Comparison of ENCODE assay signal across 10 cellular contexts in the genomic region with DNA sequence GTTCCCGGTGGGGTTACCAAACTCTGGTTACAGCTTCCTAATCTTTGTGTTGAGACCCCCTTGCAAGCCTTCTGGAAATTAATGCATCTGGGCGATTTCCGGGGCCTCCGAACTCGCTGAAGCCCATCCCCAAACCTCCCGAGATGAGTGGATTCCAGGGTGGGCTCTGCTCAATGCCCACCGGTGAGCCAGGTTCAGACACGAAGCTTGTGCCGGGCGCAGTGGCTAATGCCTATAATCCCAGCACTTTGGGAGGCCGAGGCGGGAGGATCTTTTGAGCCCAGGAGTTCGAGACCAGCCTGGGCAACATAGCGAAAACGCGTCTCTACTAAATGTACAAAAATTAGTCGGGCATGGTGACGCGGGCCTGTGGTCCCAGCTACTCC. TPM values are rescaled to one million over a fixed set of nuclear protein-coding genes. Genes with fewer than 3 reads are reported as not detected.
DNase-seq lines count a peak whose midpoint lies in the region; ATAC-seq, FAIRE-seq and TF ChIP-seq lines count a peak whose summit lies in the region.
"Had no signal": no experiment of that assay in that cellular context is flagged by ENCODE, and none has a peak within 500 bp of the region (broad histone marks: within the 10 kb centered on the region; RNA-seq: fewer than 3 reads in every experiment).

No MANE protein-coding gene starts in this region.

- DNase-seq in AG09309 (ENCODE audit: low read depth) (no peak), Karpas-422 (no peak), endothelial cell of umbilical vein (ENCODE audit: low read depth, low spot score) (no peak), neural progenitor cell (ENCODE audit: low spot score) (no peak), NCI-H446 (lab: John Stamatoyannopoulos, UW) (no peak), D721Med (ENCODE audit: insufficient read length, low spot score) (no peak)
- no peak for DNase-seq in stimulated activated CD4-positive, alpha-beta T cell treated with anti-CD3 and anti-CD28 coated beads, Interleukin-4, amount 100 ng/mL, for 4 hours

- peaks cover 3% of the 10 kb centered on the region for H3K4me1 Mint-ChIP-seq in neural progenitor cell

- H3K9me1 ChIP-seq in endothelial cell of umbilical vein (replicated peaks; ENCODE audit: control insufficient read depth, extremely low read depth, insufficient read depth, low read length), result no peaks in the 10 kb centered on the region

- no peaks in the 10 kb centered on the region for H3K79me2 ChIP-seq in Karpas-422 (ENCODE audit: low read length)
- no peaks in the 10 kb centered on the region for H3K79me2 ChIP-seq in endothelial cell of umbilical vein (ENCODE audit: control insufficient read depth, insufficient read depth, low read length)
- no peaks in the 10 kb centered on the region for H3K79me2 ChIP-seq in neural progenitor cell (ENCODE audit: low read depth)

- dilution Hi-C loops in endothelial cell of umbilical vein (cut with MboI; ENCODE audit: extremely low pct_ligation_motif_present, low sequenced_read_pairs), result no loop called here

- no peaks in the 10 kb centered on the region for H3K27me3 ChIP-seq in Karpas-422 (ENCODE audit: low read length)
- no peaks in the 10 kb centered on the region for H3K27me3 ChIP-seq in endothelial cell of umbilical vein (ENCODE audit: control insufficient read depth in 2 of 2, insufficient read depth in 2 of 2, low read length in 2 of 2)
- H3K27me3 ChIP-seq in neural progenitor cell, result peaks cover 10% of the 10 kb centered on the region

- no peaks in the 10 kb centered on the region for H3K36me3 Mint-ChIP-seq in neural progenitor cell

- POLR2A ChIA-PET in endothelial cell of umbilical vein (lab: Charles Lee), result no interaction called here

- H3F3A ChIP-seq in neural progenitor cell (ENCODE audit: low read depth), result peaks cover 14% of the 10 kb centered on the region

- H3K27ac Mint-ChIP-seq in neural progenitor cell, result no peak overlapping the region

- no peaks in the 10 kb centered on the region for H3K9me2 ChIP-seq in Karpas-422 (replicated peaks; ENCODE audit: insufficient read depth, low read length)

- no peak for ATAC-seq in GM21381 (IDR thresholded peaks at IDR 0.05; ENCODE audit: unreplicated experiment)

- peaks cover 2% of the 10 kb centered on the region for H3K9me3 Mint-ChIP-seq in neural progenitor cell

- BruUV-seq in endothelial cell of umbilical vein (replicated peaks; lab: Mats Ljungman, UMichigan), result no TSS peak

- no peak for TF ChIP-seq CTCF in AG09309 (IDR thresholded peaks at IDR 0.05; ENCODE audit: control insufficient read depth, insufficient read depth, low read depth, low read length, missing control alignments)
- no peak for TF ChIP-seq CTCF in endothelial cell of umbilical vein (IDR thresholded peaks at IDR 0.05; ENCODE audit: extremely low read depth in 1 of 2, insufficient read depth in 1 of 2, low read depth in 1 of 2, low read length in 2 of 2)
- TF ChIP-seq CTCF in neural progenitor cell (IDR thresholded peaks at IDR 0.05), result no peak
- no peak for TF ChIP-seq CTCF in D721Med (IDR thresholded peaks at IDR 0.05; ENCODE audit: insufficient read depth, missing control alignments)

- no peak for FAIRE-seq in endothelial cell of umbilical vein (lab: Jason Lieb, UNC)
- FAIRE-seq in D721Med (lab: Jason Lieb, UNC), result no peak
- FAIRE-seq: G401.6 had no signal

- CTCF ChIA-PET in endothelial cell of umbilical vein (lab: Charles Lee), result interaction anchor here (0.6 to 1.8 kb wide), 4 partner anchors 16 to 416 kb away, joined by 3 to 8 read pairs (median 4); no protein-coding TSS in a partner anchor

- H3K9ac ChIP-seq in Karpas-422 (ENCODE audit: low read length) (peak overlapping the region; percentile 28; the same call in 1 of the 2 replicates), endothelial cell of umbilical vein (replicated peaks; ENCODE audit: extremely low read depth, insufficient read depth, low read length) (no peak overlapping the region), neural progenitor cell (no peak overlapping the region)

- intact Hi-C loops in endothelial cell of umbilical vein (cut with micrococcal nuclease), result no loop called here

- H3K4me1 ChIP-seq in Karpas-422 (ENCODE audit: low read length) (peaks cover 20% of the 10 kb centered on the region), endothelial cell of umbilical vein (ENCODE audit: control insufficient read depth, extremely low read depth, insufficient read depth, low read length) (peaks cover 6% of the 10 kb centered on the region), neural progenitor cell (peaks cover 12% of the 10 kb centered on the region)

- H3K9me3 ChIP-seq in Karpas-422 (ENCODE audit: low read length) (no peaks in the 10 kb centered on the region), endothelial cell of umbilical vein (replicated peaks; ENCODE audit: control insufficient read depth, insufficient read depth, low read length) (no peaks in the 10 kb centered on the region), neural progenitor cell (ENCODE audit: low read depth) (no peaks in the 10 kb centered on the region)

- no peak for TF ChIP-seq POLR2A in endothelial cell of umbilical vein (IDR thresholded peaks at IDR 0.05; ENCODE audit: low read depth, low read length)

- H2AFZ ChIP-seq in Karpas-422 (ENCODE audit: low read length) (peak overlapping the region; percentile 27; the same call in 1 of the 2 replicates), endothelial cell of umbilical vein (ENCODE audit: low read depth, low read length) (peak overlapping the region; percentile 80), neural progenitor cell (replicated peaks) (peak overlapping the region; percentile 96)

- H3K4me3 Mint-ChIP-seq in neural progenitor cell, result peak overlapping the region; percentile 44

- H3K4me2 ChIP-seq in Karpas-422 (ENCODE audit: low read depth, low read length, poor library complexity, severe bottlenecking) (peak overlapping the region; percentile 68), endothelial cell of umbilical vein (ENCODE audit: insufficient read depth, low read length) (peak overlapping the region; percentile 43), neural progenitor cell (peak overlapping the region; percentile 81)

- peak overlapping the region; percentile 49 for H3K4me3 ChIP-seq in AG09309 (ENCODE audit: control insufficient read depth, low read depth, low read length)
- peak overlapping the region; percentile 60 for H3K4me3 ChIP-seq in Karpas-422 (ENCODE audit: low read length)
- peak overlapping the region in 2 of 3 experiments; percentile 37 to 52 for H3K4me3 ChIP-seq in endothelial cell of umbilical vein (replicated peaks in 1 of 3; ENCODE audit: insufficient read depth in 1 of 3, low read depth in 1 of 3, low read length in 3 of 3)
- H3K4me3 ChIP-seq in neural progenitor cell, result peak overlapping the region; percentile 57

- H3K36me3 ChIP-seq in Karpas-422 (ENCODE audit: insufficient read depth, low read length) (no peaks in the 10 kb centered on the region), endothelial cell of umbilical vein (ENCODE audit: control insufficient read depth in 2 of 2, extremely low read depth in 1 of 2, insufficient read depth in 2 of 2, low read length in 2 of 2) (no peaks in the 10 kb centered on the region), neural progenitor cell (no peaks in the 10 kb centered on the region)

- peaks cover 5% of the 10 kb centered on the region for H3K27me3 Mint-ChIP-seq in neural progenitor cell (ENCODE audit: insufficient read depth, low read depth)

- H3K27ac ChIP-seq in Karpas-422 (ENCODE audit: low read length), result no peak overlapping the region
- no peak overlapping the region for H3K27ac ChIP-seq in endothelial cell of umbilical vein (ENCODE audit: insufficient read depth, low read depth, low read length)
- H3K27ac ChIP-seq in neural progenitor cell, result no peak overlapping the region

- H4K20me1 ChIP-seq in Karpas-422 (ENCODE audit: insufficient read depth, low read depth, low read length) (no peaks in the 10 kb centered on the region), endothelial cell of umbilical vein (replicated peaks; ENCODE audit: control insufficient read depth, extremely low read depth, insufficient read depth, low read length) (no peaks in the 10 kb centered on the region), neural progenitor cell (ENCODE audit: low read depth) (no peaks in the 10 kb centered on the region)

TF ChIP-seq in endothelial cell of umbilical vein, 7 proteins besides CTCF, POLR2A, EP300 and RAD21 (continues in another document):
- TF ChIP-seq POLR2AphosphoS5 (IDR thresholded peaks at IDR 0.05; ENCODE audit: insufficient read depth, low read depth, low read length) (no peak), EZH2 (IDR thresholded peaks at IDR 0.05; ENCODE audit: borderline replicate concordance, low read depth, low read length, severe bottlenecking) (no peak), GATA2 (IDR thresholded peaks at IDR 0.05; ENCODE audit: insufficient read depth, insufficient read length, low read depth, low read length) (no peak), FOS (IDR thresholded peaks at IDR 0.05; ENCODE audit: borderline replicate concordance, insufficient read depth, low read length) (no peak)

RNA-seq across cellular contexts. Expression of a gene that starts 0.4 kb away (rescaled TPM):
- total RNA-seq in Karpas-422 (2014; rRNA removed; shearing (Covaris generic); ENCODE audit: low replicate concordance), result 0.83 and 2.9 TPM in 2 replicates
- 1.2 and 1.4 TPM in 2 replicates for total RNA-seq in endothelial cell of umbilical vein
- 1.2 and 1.3 TPM in 2 replicates for polyA plus RNA-seq in endothelial cell of umbilical vein
- polyA plus RNA-seq in endothelial cell of umbilical vein (2011; cell fraction: cytosol; rRNA removed), result 1.1 TPM in 2 replicates
- polyA plus RNA-seq in endothelial cell of umbilical vein (2011; cell fraction: nucleus; rRNA removed), result 1.0 and 1.2 TPM in 2 replicates
- 1.6 and 2.0 TPM in 2 replicates for polyA plus RNA-seq in endothelial cell of umbilical vein (2012)
- polyA minus RNA-seq in endothelial cell of umbilical vein, result 2.3 and 2.6 TPM in 2 replicates
- not detected for polyA minus RNA-seq in endothelial cell of umbilical vein (2011; cell fraction: cytosol; rRNA and poly(A)+ RNA removed)
- polyA minus RNA-seq in endothelial cell of umbilical vein (2011; cell fraction: nucleus; rRNA and poly(A)+ RNA removed), result 1.4 and 2.0 TPM in 2 replicates
- 1.1 and 1.2 TPM in 2 replicates for total RNA-seq in neural progenitor cell (ENCODE audit: low replicate concordance)

RNA-seq across cellular contexts. Expression of a gene that starts 45.9 kb away (rescaled TPM):
- 0.51 TPM in 1 of 2 replicates, not detected in the other for total RNA-seq in Karpas-422 (2014; rRNA removed; shearing (Covaris generic); ENCODE audit: low replicate concordance)
- total RNA-seq in endothelial cell of umbilical vein, result not detected in 2 replicates
- not detected in 2 replicates for polyA plus RNA-seq in endothelial cell of umbilical vein
- polyA plus RNA-seq in endothelial cell of umbilical vein (2011; cell fraction: cytosol; rRNA removed), result not detected in 2 replicates
- polyA plus RNA-seq in endothelial cell of umbilical vein (2011; cell fraction: nucleus; rRNA removed), result not detected in 2 replicates
- not detected in 2 replicates for polyA plus RNA-seq in endothelial cell of umbilical vein (2012)
- polyA minus RNA-seq in endothelial cell of umbilical vein, result not detected in 2 replicates
- not detected for polyA minus RNA-seq in endothelial cell of umbilical vein (2011; cell fraction: cytosol; rRNA and poly(A)+ RNA removed)
- not detected in 2 replicates for polyA minus RNA-seq in endothelial cell of umbilical vein (2011; cell fraction: nucleus; rRNA and poly(A)+ RNA removed)
- not detected in 2 replicates for total RNA-seq in neural progenitor cell (ENCODE audit: low replicate concordance)
- total RNA-seq: pulmonary artery endothelial cell had no signal

Comparison
In these comparisons a context has a peak if more than half of its experiments do, and no peak if none do; other contexts are left out.
1. H2AFZ ChIP-seq: peak in every context shown above with its lines; median percentile 96 in neural progenitor cell; 80 in endothelial cell of umbilical vein; 27 in Karpas-422.